Comparison of ENCODE assay signal across 28 cellular contexts in genomic region chr14:92244805-92245204, GRCh38.
"Had no signal": no experiment of that assay in that cellular context is flagged by ENCODE, and none has a peak within 500 bp of the region (broad histone marks: within the 10 kb centered on the region; RNA-seq: fewer than 3 reads in every experiment).

No MANE protein-coding gene starts in this region.

- FAIRE-seq: endothelial cell of umbilical vein, islet of Langerhans, pancreas had no signal

- H3K36me3 ChIP-seq: colonic mucosa, esophagus muscularis mucosa, gastroesophageal sphincter, heart left ventricle, left lung, neural progenitor cell, pancreas, tibial artery had no signal

- H3K27ac ChIP-seq: colonic mucosa, esophagus muscularis mucosa, foreskin keratinocyte, gastroesophageal sphincter, heart left ventricle, hepatocyte, left lung, neural progenitor cell, pancreas, testis, tibial artery had no signal

- ATAC-seq: foreskin keratinocyte; gastroesophageal sphincter; heart left ventricle; left cardiac atrium; left lung; naive thymus-derived CD4-positive, alpha-beta T cell; pancreas; sciatic nerve had no signal

- H3K4me2 ChIP-seq: hepatocyte, neural progenitor cell, smooth muscle cell had no signal

- H3K9ac ChIP-seq: neural progenitor cell had no signal

- H2AFZ ChIP-seq: hepatocyte, neural progenitor cell had no signal

- H3K4me3 ChIP-seq: colonic mucosa, esophagus muscularis mucosa, gastroesophageal sphincter, heart left ventricle, hepatocyte, left lung, neural progenitor cell, pancreas, smooth muscle cell, testis, tibial artery had no signal

- H3K79me2 ChIP-seq: hepatocyte had no signal

- H3K4me1 ChIP-seq: colonic mucosa, foreskin keratinocyte, gastroesophageal sphincter, neural progenitor cell, pancreas, testis, tibial artery had no signal

- H3K27me3 ChIP-seq: colonic mucosa, foreskin keratinocyte, hepatocyte, left lung, neural progenitor cell, pancreas, testis, tibial artery had no signal

- DNase-seq: colonic mucosa; effector CD8-positive, alpha-beta T cell; foreskin keratinocyte; heart left ventricle; left cardiac atrium; left lung; mesenchymal stem cell; midbrain; naive thymus-derived CD4-positive, alpha-beta T cell; nucleus accumbens; pancreas; retina; stimulated activated CD4-positive, alpha-beta T cell treated with anti-CD3 and anti-CD28 coated beads, Interleukin-12 subunit alpha, Interleukin-12 subunit beta, amount 100 ng/mL, for 4 hours; stimulated activated CD4-positive, alpha-beta T cell treated with anti-CD3 and anti-CD28 coated beads, Interleukin-1b, Interleukin-23, amount 100 ng/mL, for 48 hours; stimulated activated CD4-positive, alpha-beta T cell treated with anti-CD3 and anti-CD28 coated beads, Interleukin-4, amount 100 ng/mL, for 1 hour; stimulated activated CD8-positive, alpha-beta memory T cell treated with anti-CD3 and anti-CD28 coated beads, Interleukin-4, amount 100 ng/mL, for 48 hours; stimulated activated naive CD4-positive, alpha-beta T cell; substantia nigra; testis; tibial artery had no signal

- H3K9me3 ChIP-seq: colonic mucosa, pancreas, testis had no signal
